8 cellular contexts compared by ENCODE assay signal in the genomic region with DNA sequence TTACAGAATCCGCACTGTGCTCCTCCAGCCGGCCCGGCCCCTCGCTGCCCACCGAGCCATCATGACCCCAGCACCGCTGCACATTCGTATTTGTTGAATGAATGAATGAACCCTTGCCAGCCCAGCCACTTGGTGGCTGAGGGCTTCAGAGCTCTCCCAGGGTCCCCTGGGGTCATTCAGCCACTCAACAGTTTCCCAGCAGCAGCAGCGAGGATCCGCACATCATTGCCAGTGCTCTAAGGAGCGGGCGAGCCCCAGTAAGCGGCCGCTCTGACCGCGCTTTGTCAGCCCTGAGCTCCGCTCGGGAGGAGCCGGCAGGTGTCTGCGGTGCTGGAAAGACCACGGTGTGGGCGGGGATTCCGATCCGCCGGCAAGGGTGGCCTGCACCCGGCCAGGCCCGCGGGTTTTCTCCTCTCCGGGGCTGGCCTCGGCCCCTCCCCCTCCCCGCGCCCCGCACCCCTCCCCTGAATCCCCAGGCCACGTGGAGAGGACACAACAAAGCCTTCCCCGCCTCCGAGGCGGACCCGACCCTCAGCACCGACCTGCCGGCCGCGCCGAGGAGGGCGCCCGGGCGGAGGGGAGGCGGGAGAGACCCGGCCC. TPM values are rescaled to one million over a fixed set of nuclear protein-coding genes. Genes with fewer than 3 reads are reported as not detected.
DNase-seq lines count a peak whose midpoint lies in the region; ATAC-seq and TF ChIP-seq lines count a peak whose summit lies in the region.

No MANE protein-coding gene starts in this region.

- H3K4me3 ChIP-seq in SU-DHL-6 (ENCODE audit: insufficient read depth, low read length, poor library complexity, severe bottlenecking) (peak overlapping the region; percentile 56), iPS-15b (ENCODE audit: low read depth, low read length) (peak overlapping the region; percentile 60), spleen (peak overlapping the region; percentile 66 to 95 (median 82))

- H3K79me2 ChIP-seq in SU-DHL-6 (ENCODE audit: insufficient read depth, low read length): peaks cover 11% of the 10 kb centered on the region; the same call in 1 of the 2 replicates

- intact Hi-C loops in spleen (cut with DNase I; ENCODE audit: low total_unique reads): no loop called here

- H3K4me2 ChIP-seq in SU-DHL-6 (ENCODE audit: low read depth, low read length, poor library complexity, severe bottlenecking): peak overlapping the region; percentile 50

- no peak overlapping the region for H2AFZ ChIP-seq in SU-DHL-6 (ENCODE audit: low read depth, low read length, severe bottlenecking)

- TF ChIP-seq POLR2A in spleen (IDR thresholded peaks at IDR 0.05): no peak

- DNase-seq in NCI-H2196 (lab: John Stamatoyannopoulos, UW; ENCODE audit: unreplicated experiment): peak; percentile 53
- DNase-seq in NCI-H2196 treated with DMSO at 0.1 percent for 48 hours (lab: John Stamatoyannopoulos, UW; ENCODE audit: unreplicated experiment): no peak
- DNase-seq in HuH-7.5 (ENCODE audit: low spot score): peak; percentile 94
- peak; percentile 93 for DNase-seq in spleen

- H3K4me1 ChIP-seq in iPS-15b (ENCODE audit: control insufficient read depth, insufficient read depth, low read length): no peaks in the 10 kb centered on the region
- peaks cover 57 to 96% (median 87%) of the 10 kb centered on the region in 6 donors for H3K4me1 ChIP-seq in spleen

- H3K27me3 ChIP-seq in SU-DHL-6 (ENCODE audit: low read length) (no peaks in the 10 kb centered on the region), iPS-15b (ENCODE audit: control insufficient read depth, insufficient read depth, low read length) (no peaks in the 10 kb centered on the region), spleen (replicated peaks in 1 of 7) (no peaks in the 10 kb centered on the region)

- 0 to 3% (median 2%) methylated on average over 1 to 46 of the region's 47 CpGs for WGBS in spleen, 5 donors

- H3K9ac ChIP-seq in SU-DHL-6 (ENCODE audit: low read length) (peak overlapping the region; percentile 62), iPS-15b (ENCODE audit: low read depth, low read length) (peak overlapping the region; percentile 65)

- H3K9me2 ChIP-seq in SU-DHL-6 (replicated peaks; ENCODE audit: insufficient read depth, low read length): no peaks in the 10 kb centered on the region

- TF ChIP-seq CTCF in SU-DHL-6 (IDR thresholded peaks at IDR 0.05; ENCODE audit: insufficient read depth, low read length, poor library complexity, severe bottlenecking) (no peak), spleen (IDR thresholded peaks at IDR 0.05 in 8 of 11, conservative IDR thresholded peaks at IDR 0.05 in 3 of 11) (no peak)

- H3K9me3 ChIP-seq in SU-DHL-6 (ENCODE audit: insufficient read depth, low read length): no peaks in the 10 kb centered on the region
- no peaks in the 10 kb centered on the region for H3K9me3 ChIP-seq in iPS-15b (ENCODE audit: control insufficient read depth, insufficient read depth, low read length)
- no peaks in the 10 kb centered on the region for H3K9me3 ChIP-seq in spleen

- no peaks in the 10 kb centered on the region for H4K20me1 ChIP-seq in SU-DHL-6 (ENCODE audit: low read depth, low read length)

- H3K36me3 ChIP-seq in SU-DHL-6 (ENCODE audit: low read length) (no peaks in the 10 kb centered on the region), iPS-15b (ENCODE audit: control insufficient read depth, insufficient read depth, low read length) (no peaks in the 10 kb centered on the region), spleen (no peaks in the 10 kb centered on the region)

- H3K27ac ChIP-seq in SU-DHL-6 (ENCODE audit: low read depth, low read length) (0 out of 2 replicates have a peak overlapping the region, but pooled peaks have one; percentile 6), angular gyrus (ENCODE audit: low read depth, low read length) (peak overlapping the region; percentile 52), spleen (peak overlapping the region; percentile 77 to 98 (median 92))

- peaks cover 5% of the 10 kb centered on the region; the same call in 1 of the 2 replicates for H3F3A ChIP-seq in SU-DHL-6 (ENCODE audit: insufficient read depth)

- no peak for ATAC-seq in HG03196 (IDR thresholded peaks at IDR 0.05; ENCODE audit: unreplicated experiment)

RNA-seq across cellular contexts. Expression of gene BID, which starts 0.6 kb away (rescaled TPM):
- total RNA-seq in spleen: 10 to 100 TPM; 45.4 to 73.4 (median 51.5) TPM
- polyA plus RNA-seq in spleen: 10 to 100 TPM; 37.7 to 49.2 (median 41.3) TPM

Comparison
In these comparisons a context has a peak if more than half of its experiments do, and no peak if none do; other contexts are left out.
1. H3K27ac ChIP-seq: peak in every context shown above with its lines; median percentile 92 in spleen; 52 in angular gyrus; 6 in SU-DHL-6.